In genomic region chr7:33748793-33749192, GRCh38 we compare ENCODE assay signal across 20 cellular contexts.
"Had no signal": no experiment of that assay in that cellular context is flagged by ENCODE, and none has a peak within 500 bp of the region (broad histone marks: within the 10 kb centered on the region; RNA-seq: fewer than 3 reads in every experiment).

No MANE protein-coding gene starts in this region.

- H3K27me3 Mint-ChIP-seq: activated T-cell treated with anti-CD3 and anti-CD28 coated beads, Interleukin-2, amount 50 U/mL, for 24 hours; activated T-helper 17 cell treated with anti-CD3 and anti-CD28 coated beads, Interleukin-2, amount 50 U/mL, for 72 hours had no signal

- H3K9me3 Mint-ChIP-seq: activated naive CD4-positive, alpha-beta T cell treated with anti-CD3 and anti-CD28 coated beads, Interleukin-2, amount 50 U/mL, for 72 hours; activated T-helper 17 cell treated with anti-CD3 and anti-CD28 coated beads, Interleukin-2, amount 50 U/mL, for 72 hours; natural killer cell treated with Interleukin-12 subunit alpha and Interleukin-12 subunit beta and Interleukin-15 and Interleukin-18, amount 100 ng/mL, for 72 hours had no signal

- H3K4me3 Mint-ChIP-seq: activated T-cell treated with anti-CD3 and anti-CD28 coated beads, Interleukin-2, amount 50 U/mL, for 24 hours; activated T-helper 17 cell treated with anti-CD3 and anti-CD28 coated beads, Interleukin-2, amount 50 U/mL, for 72 hours; natural killer cell treated with Interleukin-12 subunit alpha and Interleukin-12 subunit beta and Interleukin-15 and Interleukin-18, amount 100 ng/mL, for 72 hours had no signal

- H3K4me3 ChIP-seq: hepatocyte, upper lobe of right lung had no signal

- ATAC-seq: activated naive CD4-positive, alpha-beta T cell treated with anti-CD3 and anti-CD28 coated beads, Interleukin-2, amount 50 U/mL, for 72 hours; activated T-helper 17 cell treated with anti-CD3 and anti-CD28 coated beads, Interleukin-2, amount 50 U/mL, for 72 hours; natural killer cell treated with Interleukin-12 subunit alpha and Interleukin-12 subunit beta and Interleukin-15 and Interleukin-18, amount 100 ng/mL, for 72 hours; upper lobe of right lung had no signal

- H3K4me1 ChIP-seq: upper lobe of right lung had no signal

- H3K36me3 ChIP-seq: upper lobe of right lung, WERI-Rb-1 had no signal

- H3K27ac Mint-ChIP-seq: activated naive CD4-positive, alpha-beta T cell treated with anti-CD3 and anti-CD28 coated beads, Interleukin-2, amount 50 U/mL, for 72 hours; activated T-cell treated with anti-CD3 and anti-CD28 coated beads, Interleukin-2, amount 50 U/mL, for 24 hours; activated T-helper 17 cell treated with anti-CD3 and anti-CD28 coated beads, Interleukin-2, amount 50 U/mL, for 72 hours; natural killer cell treated with Interleukin-12 subunit alpha and Interleukin-12 subunit beta and Interleukin-15 and Interleukin-18, amount 100 ng/mL, for 72 hours; progenitor cell of endocrine pancreas had no signal

- H3K27ac ChIP-seq: hepatocyte, upper lobe of right lung, WERI-Rb-1 had no signal

- H3K36me3 Mint-ChIP-seq: activated naive CD4-positive, alpha-beta T cell treated with anti-CD3 and anti-CD28 coated beads, Interleukin-2, amount 50 U/mL, for 72 hours; natural killer cell treated with Interleukin-12 subunit alpha and Interleukin-12 subunit beta and Interleukin-15 and Interleukin-18, amount 100 ng/mL, for 72 hours had no signal

- DNase-seq: activated CD4-positive, alpha-beta T cell treated with anti-CD3 and anti-CD28 coated beads for 1 hour; activated CD4-positive, alpha-beta T cell treated with anti-CD3 and anti-CD28 coated beads, Interleukin-2, amount 50 U/mL, for 1 hour; activated T-cell treated with anti-CD3 and anti-CD28 coated beads, Interleukin-2, amount 50 U/mL, for 24 hours; dermis blood vessel endothelial cell; effector CD8-positive, alpha-beta T cell; foreskin melanocyte; glutamatergic neuron; kidney glomerular epithelial cell; midbrain; retina; stimulated activated CD4-positive, alpha-beta T cell treated with anti-CD3 and anti-CD28 coated beads, Interleukin-4, amount 100 ng/mL, for 24 hours; stimulated activated naive CD4-positive, alpha-beta T cell treated with Interleukin-2 at 50 U/mL for 16 hours; T-helper 1 cell; upper lobe of right lung; WERI-Rb-1 had no signal

- H3K4me1 Mint-ChIP-seq: activated T-helper 17 cell treated with anti-CD3 and anti-CD28 coated beads, Interleukin-2, amount 50 U/mL, for 72 hours had no signal

- H3K27me3 ChIP-seq: hepatocyte, upper lobe of right lung had no signal

- H3K9me3 ChIP-seq: upper lobe of right lung had no signal
